ENCODE assay signal across 18 cellular contexts in the genomic region with DNA sequence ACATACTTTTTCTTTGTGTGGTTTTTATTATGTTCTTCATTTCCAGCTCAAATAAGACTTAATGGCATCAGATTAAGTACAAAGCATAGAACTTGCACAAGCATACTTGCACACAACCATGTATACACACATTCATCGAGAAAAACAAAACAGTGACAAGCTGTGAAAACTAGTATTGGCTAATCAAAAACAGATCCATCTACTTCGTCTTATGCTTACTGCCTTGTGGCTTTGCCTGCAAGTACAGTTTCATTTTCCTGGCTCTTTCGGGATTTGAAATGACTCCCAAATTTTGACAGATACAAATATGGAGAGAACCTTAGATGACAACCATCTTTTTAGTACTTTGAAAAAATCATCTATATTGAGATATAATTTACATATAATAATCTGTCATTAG.
"Had no signal": no experiment of that assay in that cellular context is flagged by ENCODE, and none has a peak within 500 bp of the region (broad histone marks: within the 10 kb centered on the region; RNA-seq: fewer than 3 reads in every experiment).

No MANE protein-coding gene starts in this region.

- H3K4me1 ChIP-seq: psoas muscle had no signal

- ATAC-seq: activated CD4-positive, alpha-beta T cell treated with anti-CD3 and anti-CD28 coated beads for 36 hours; esophagus mucosa; natural killer cell treated with Interleukin-12 subunit alpha and Interleukin-12 subunit beta and Interleukin-15 and Interleukin-18, amount 100 ng/mL, for 72 hours; psoas muscle; sciatic nerve had no signal

- H3K9me3 ChIP-seq: psoas muscle had no signal

- H3K27ac ChIP-seq: psoas muscle, VCaP had no signal

- FAIRE-seq: islet of Langerhans had no signal

- H3K4me3 ChIP-seq: psoas muscle had no signal

- DNase-seq: activated CD4-positive, alpha-beta memory T cell treated with anti-CD3 and anti-CD28 coated beads, Interleukin-2, amount 10 ng/mL, durations not matched to agents 7 days and 5 days; activated CD4-positive, alpha-beta T cell treated with anti-CD3 and anti-CD28 coated beads for 36 hours; activated gamma-delta T cell; activated naive CD8-positive, alpha-beta T cell treated with anti-CD3 and anti-CD28 coated beads for 36 hours; activated T-cell treated with anti-CD3 and anti-CD28 coated beads, Interleukin-2, amount 50 U/mL, for 48 hours; anterior cingulate cortex; dermis blood vessel endothelial cell; glutamatergic neuron; occipital lobe; psoas muscle; stimulated activated naive CD4-positive, alpha-beta T cell treated with Interleukin-2 at 50 U/mL for 16 hours; T-helper 9 cell; trophoblast cell had no signal
